In genomic region chr11:10328314-10329090, GRCh38 we compare ENCODE assay signal across 11 cellular contexts. TPM values are rescaled to one million over a fixed set of nuclear protein-coding genes. Genes with fewer than 3 reads are reported as not detected.
DNase-seq lines count a peak whose midpoint lies in the region; ATAC-seq, FAIRE-seq and TF ChIP-seq lines count a peak whose summit lies in the region.
"Had no signal": no experiment of that assay in that cellular context is flagged by ENCODE, and none has a peak within 500 bp of the region (broad histone marks: within the 10 kb centered on the region; RNA-seq: fewer than 3 reads in every experiment).

No MANE protein-coding gene starts in this region.

- H4K20me1 ChIP-seq in K562 (replicated peaks; ENCODE audit: control insufficient read depth, insufficient read depth, low read length) = no peaks in the 10 kb centered on the region

- TF ChIP-seq RAD21 in K562 (CRISPR knock-in tag; conservative IDR thresholded peaks at IDR 0.05 in 1 of 2, IDR thresholded peaks at IDR 0.05 in 1 of 2) = no peak

- H3K36me3 ChIP-seq in K562 (ENCODE audit: control insufficient read depth, insufficient read depth, low read length) (no peaks in the 10 kb centered on the region), thyroid gland (no peaks in the 10 kb centered on the region)

- no peak overlapping the region for H3K4me3 ChIP-seq in K562
- H3K4me3 ChIP-seq in thyroid gland (replicated peaks in 1 of 3) = no peak overlapping the region
- H3K4me3 ChIP-seq: GM12878 had no signal

- intact Hi-C loops in K562 (cut with micrococcal nuclease) (no loop called here), thyroid gland (cut with DNase I) (no loop called here)

- POLR2A ChIA-PET in K562 (lab: Yijun Ruan, JAX) = interaction anchor here (0.5 to 2.3 kb wide), 4 partner anchors 11 to 51 kb away, joined by 3 to 8 read pairs (median 3); no protein-coding TSS in a partner anchor

- no peaks in the 10 kb centered on the region for H3K79me2 ChIP-seq in K562 (ENCODE audit: control insufficient read depth, insufficient read depth, low read length)

- H2AFZ ChIP-seq in K562 (ENCODE audit: low read depth, low read length) = no peak overlapping the region

- no peaks in the 10 kb centered on the region for H3K9me1 ChIP-seq in K562 (ENCODE audit: control insufficient read depth, insufficient read depth, low read length)

- H3K9me3 ChIP-seq in K562 (replicated peaks; ENCODE audit: control insufficient read depth, insufficient read depth, low read depth, low read length) (no peaks in the 10 kb centered on the region), thyroid gland (no peaks in the 10 kb centered on the region)

- no TSS peak for BruUV-seq in K562 (replicated peaks; lab: Mats Ljungman, UMichigan)

- no peak for TF ChIP-seq EP300 in K562 (IDR thresholded peaks at IDR 0.05; ENCODE audit: low read length)

- in situ Hi-C loops in K562 (cut with MboI) = no loop called here

- CTCF ChIA-PET in K562 (lab: Yijun Ruan, JAX; ENCODE audit: low intra/inter-chr PET ratio) = no interaction called here

- no peak for FAIRE-seq in K562 (lab: Jason Lieb, UNC)
- FAIRE-seq: GM12878 had no signal

- no peak for TF ChIP-seq POLR2A in K562 (conservative IDR thresholded peaks at IDR 0.05)
- no peak for TF ChIP-seq POLR2A in thyroid gland (IDR thresholded peaks at IDR 0.05)

- H3K27ac ChIP-seq in K562 (ENCODE audit: extremely low read depth, low read depth, low read length) (no peak overlapping the region), thyroid gland (peak overlapping the region in 2 of 3 donors; percentile 49 to 54)

- ATAC-seq in K562 = no peak
- ATAC-seq in HG03469 (IDR thresholded peaks at IDR 0.05; ENCODE audit: unreplicated experiment) = no peak
- no peak for ATAC-seq in HG02981 (IDR thresholded peaks at IDR 0.05; ENCODE audit: unreplicated experiment)
- ATAC-seq in HG02642 (IDR thresholded peaks at IDR 0.05; ENCODE audit: poor library complexity, unreplicated experiment) = no peak
- ATAC-seq: GM12878 had no signal

- TF ChIP-seq CTCF in K562 (IDR thresholded peaks at IDR 0.05 in 2 of 3, conservative IDR thresholded peaks at IDR 0.05 in 1 of 3; ENCODE audit: insufficient read depth in 2 of 3, low read depth in 1 of 3, low read length in 3 of 3) = no peak
- TF ChIP-seq CTCF in thyroid gland (IDR thresholded peaks at IDR 0.05) = no peak

- H3K9ac ChIP-seq in K562 (ENCODE audit: insufficient read depth in 1 of 2, low read depth in 2 of 2, low read length in 2 of 2) = no peak overlapping the region

- peak; percentile 84 for DNase-seq in LHCN-M2 (ENCODE audit: low read depth)
- no peak for DNase-seq in K562 (ENCODE audit: extremely low read depth in 1 of 4, low spot score in 3 of 4)
- DNase-seq in kidney glomerular epithelial cell (lab: John Stamatoyannopoulos, UW) = peak; percentile 60
- DNase-seq in thyroid gland = peak in 1 of 2 donors; percentile 22
- DNase-seq in NCI-H1092 treated with DMSO at 0.1 percent for 48 hours (lab: John Stamatoyannopoulos, UW) = no peak
- DNase-seq: effector CD4-positive, alpha-beta T cell; SHP77 had no signal

- 3% methylated on average over 3 of the region's 3 CpGs for WGBS in K562 (ENCODE audit: insufficient coverage, low coverage, missing lambda C conversion rate)
- WGBS in thyroid gland, 2 donors = 57 to 58% methylated on average over 3 of the region's 3 CpGs

- no peaks in the 10 kb centered on the region; a peak in 1 of 5 replicates for H3K4me1 ChIP-seq in K562 (replicated peaks in 1 of 2; ENCODE audit: control insufficient read depth in 2 of 2, insufficient read depth in 2 of 2, low read length in 2 of 2)
- H3K4me1 ChIP-seq in thyroid gland = peaks cover 22 to 34% of the 10 kb centered on the region in 2 donors

- H3K4me2 ChIP-seq in K562 (ENCODE audit: insufficient read depth, low read length) = no peak overlapping the region

- no peaks in the 10 kb centered on the region for H3K27me3 ChIP-seq in K562 (ENCODE audit: control insufficient read depth in 2 of 2, insufficient read depth in 2 of 2, low read length in 2 of 2)
- H3K27me3 ChIP-seq in thyroid gland = no peaks in the 10 kb centered on the region

TF ChIP-seq in K562, 482 proteins besides CTCF, POLR2A, EP300 and RAD21 (continues in another document):
- TF ChIP-seq MAFG (tag; conservative IDR thresholded peaks at IDR 0.05) = 0 out of 2 replicates have a peak, but pooled peaks have one; percentile 17
- TF ChIP-seq ZNF79 (CRISPR knock-in tag; IDR thresholded peaks at IDR 0.05; ENCODE audit: low read depth) = no peak
- no peak for TF ChIP-seq DACH1 (IDR thresholded peaks at IDR 0.05; ENCODE audit: partially characterized antibody)
- TF ChIP-seq ZNF143 (CRISPR knock-in tag; IDR thresholded peaks at IDR 0.05) = no peak
- TF ChIP-seq ARHGAP35 (IDR thresholded peaks at IDR 0.05; ENCODE audit: partially characterized antibody) = no peak
- no peak for TF ChIP-seq ZBTB2 (IDR thresholded peaks at IDR 0.05)
- TF ChIP-seq ZFPM2 (CRISPR knock-in tag; IDR thresholded peaks at IDR 0.05) = no peak
- TF ChIP-seq C11orf30 (IDR thresholded peaks at IDR 0.05; ENCODE audit: low read depth) = peak; percentile 64
- no peak for TF ChIP-seq ZFX (CRISPR knock-in tag; IDR thresholded peaks at IDR 0.05)
- no peak for TF ChIP-seq BRF1 (IDR thresholded peaks at IDR 0.05; ENCODE audit: borderline replicate concordance, extremely low read depth, insufficient read length)

RNA-seq across cellular contexts. Expression of gene ADM, which starts 23.6 kb away (rescaled TPM):
- total RNA-seq in LHCN-M2 (2014; rRNA removed) (160 and 164 TPM in 2 replicates), K562 (2014; rRNA removed) (not detected in 2 replicates), K562 (2014; rRNA removed; fragmentation: Illumina TruSeq; extraction: Trizol) (not detected in 2 replicates), K562 (2015; rRNA removed; fragmentation: Illumina TruSeq; extraction: Trizol) (not detected in 2 replicates), K562 (2021) (0.49 and 0.78 TPM in 2 replicates), thyroid gland (10 to 100 TPM in 3 of 4 donors, 1 to 10 TPM in 1; 8.0 to 69.1 (median 20.5) TPM)
- polyA plus RNA-seq in LHCN-M2 (2012) = 146 TPM
- total RNA-seq in K562 (2011; cell fraction: chromatin; rRNA removed; ENCODE audit: low replicate concordance) = 0.35 and 1.2 TPM in 2 replicates
- 0.39 and 1.7 TPM in 2 replicates for total RNA-seq in K562 (2011; cell fraction: nucleolus; rRNA removed)
- 0.46 and 1.0 TPM in 2 replicates for total RNA-seq in K562 (2011; cell fraction: nucleoplasm; rRNA removed)
- polyA plus RNA-seq in K562 (2011; rRNA removed) (0.32 and 0.47 TPM in 2 replicates), K562 (2014; fragmentation: Illumina TruSeq; extraction: Trizol) (not detected in 2 replicates), K562 (2014; fragmentation: Nextera tagmentation; extraction: Ambion mirVana) (not detected), K562 (2014; rRNA removed) (0.20 and 0.23 TPM in 2 replicates)
- 0.25 and 0.59 TPM in 2 replicates for polyA plus RNA-seq in K562 (2011; cell fraction: cytosol; rRNA removed)
- 0.63 and 1.0 TPM in 2 replicates for polyA plus RNA-seq in K562 (2011; cell fraction: nucleus; rRNA removed)
- polyA plus RNA-seq in K562 (2012) = 0.21 and 0.30 TPM in 2 replicates
- polyA minus RNA-seq in K562 (2011; rRNA and poly(A)+ RNA removed) = not detected in 2 replicates
- polyA minus RNA-seq in K562 (2011; cell fraction: cytosol; rRNA and poly(A)+ RNA removed) = 0.67 and 0.73 TPM in 2 replicates
- 0.40 and 0.89 TPM in 2 replicates for polyA minus RNA-seq in K562 (2011; cell fraction: nucleus; rRNA and poly(A)+ RNA removed)

RNA-seq across cellular contexts. Expression of gene SBF2, which starts 34.5 kb away (rescaled TPM):
- 31.6 and 32.1 TPM in 2 replicates for total RNA-seq in LHCN-M2 (2014; rRNA removed)
- polyA plus RNA-seq in LHCN-M2 (2012) = 10.4 TPM
- 16.7 and 43.2 TPM in 2 replicates for total RNA-seq in K562 (2011; cell fraction: chromatin; rRNA removed; ENCODE audit: low replicate concordance)
- 6.5 and 8.8 TPM in 2 replicates for total RNA-seq in K562 (2011; cell fraction: nucleolus; rRNA removed)
- 12.8 and 16.5 TPM in 2 replicates for total RNA-seq in K562 (2011; cell fraction: nucleoplasm; rRNA removed)
- 3.8 and 7.0 TPM in 2 replicates for total RNA-seq in K562 (2014; rRNA removed)
- 5.1 and 6.4 TPM in 2 replicates for total RNA-seq in K562 (2014; rRNA removed; fragmentation: Illumina TruSeq; extraction: Trizol)
- 5.4 and 5.9 TPM in 2 replicates for total RNA-seq in K562 (2015; rRNA removed; fragmentation: Illumina TruSeq; extraction: Trizol)
- 5.0 and 5.6 TPM in 2 replicates for total RNA-seq in K562 (2021)
- 6.0 and 9.5 TPM in 2 replicates for polyA plus RNA-seq in K562 (2011; rRNA removed)
- polyA plus RNA-seq in K562 (2011; cell fraction: cytosol; rRNA removed) = 3.4 and 3.8 TPM in 2 replicates
- 6.9 and 7.2 TPM in 2 replicates for polyA plus RNA-seq in K562 (2011; cell fraction: nucleus; rRNA removed)
- polyA plus RNA-seq in K562 (2012) = 2.8 and 3.2 TPM in 2 replicates
- 3.9 and 5.3 TPM in 2 replicates for polyA plus RNA-seq in K562 (2014; fragmentation: Illumina TruSeq; extraction: Trizol)
- 1 to 10 TPM in 1 of 2 experiments, under 1 TPM in 1; 0.80 to 2.2 TPM for polyA plus RNA-seq in K562 (2014; fragmentation: Nextera tagmentation; extraction: Ambion mirVana)
- polyA plus RNA-seq in K562 (2014; rRNA removed) = 2.7 and 3.4 TPM in 2 replicates
- polyA minus RNA-seq in K562 (2011; rRNA and poly(A)+ RNA removed) = 16.0 and 16.3 TPM in 2 replicates
- polyA minus RNA-seq in K562 (2011; cell fraction: cytosol; rRNA and poly(A)+ RNA removed) = 5.3 and 8.2 TPM in 2 replicates
- polyA minus RNA-seq in K562 (2011; cell fraction: nucleus; rRNA and poly(A)+ RNA removed) = 10.0 and 14.9 TPM in 2 replicates
- total RNA-seq in thyroid gland = 10 to 100 TPM; 67.5 to 92.9 (median 71.6) TPM

Comparison
In these comparisons a context has a peak if more than half of its experiments do, and no peak if none do; other contexts are left out.
1. DNase-seq: peak in LHCN-M2 (single experiment) and kidney glomerular epithelial cell (single experiment); none in K562 (0 of 4) and NCI-H1092 treated with DMSO at 0.1 percent for 48 hours (single experiment).